20 cellular contexts compared by ENCODE assay signal in the genomic region with DNA sequence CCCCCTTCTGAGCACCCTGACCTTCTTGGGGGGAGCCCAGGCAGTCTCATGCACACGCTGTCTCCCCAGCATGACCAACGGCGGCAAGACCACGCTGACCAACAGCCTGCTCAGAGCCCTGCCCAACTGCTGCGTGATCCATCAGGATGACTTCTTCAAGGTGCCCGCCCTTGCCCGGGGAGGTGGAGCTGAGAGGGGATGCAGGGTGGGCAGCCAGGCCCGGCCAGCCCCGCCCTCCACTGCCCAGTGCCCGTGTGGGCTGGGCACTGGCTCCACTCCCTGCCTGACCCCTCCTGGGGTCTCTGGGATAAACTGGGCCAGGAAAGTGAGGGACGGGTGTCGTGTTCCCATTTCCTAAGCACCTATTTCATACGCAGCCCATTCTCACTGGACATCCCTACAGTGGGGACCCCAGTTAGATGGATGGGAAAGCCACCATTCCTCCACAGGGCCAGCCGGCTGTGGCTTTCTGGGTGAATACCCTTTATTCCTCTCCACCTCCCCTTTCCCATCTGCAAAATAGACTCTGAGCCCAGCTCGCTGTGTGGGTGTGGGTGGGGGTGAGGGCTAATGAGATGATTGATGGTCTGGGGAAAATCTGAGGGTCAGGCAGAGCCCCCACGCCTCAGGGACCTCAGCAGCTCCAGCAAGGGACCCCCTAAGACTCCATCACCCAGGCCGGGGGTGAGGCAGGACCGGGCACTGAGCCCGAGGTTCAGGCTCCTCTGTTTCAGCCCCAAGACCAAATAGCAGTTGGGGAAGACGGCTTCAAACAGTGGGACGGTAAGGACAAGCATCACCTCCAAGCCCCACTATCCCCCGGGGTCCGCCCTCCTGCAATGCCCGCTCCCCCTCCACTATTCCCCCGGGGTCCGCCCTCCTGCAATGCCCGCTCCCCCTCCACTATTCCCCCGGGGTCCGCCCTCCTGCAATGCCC. TPM values are rescaled to one million over a fixed set of nuclear protein-coding genes. Genes with fewer than 3 reads are reported as not detected.
"Had no signal": no experiment of that assay in that cellular context is flagged by ENCODE, and none has a peak within 500 bp of the region (broad histone marks: within the 10 kb centered on the region; RNA-seq: fewer than 3 reads in every experiment).

No MANE protein-coding gene starts in this region.

- H3K27me3 ChIP-seq: testis, vagina had no signal

- H3K4me3 Mint-ChIP-seq: dendritic cell treated with granulocyte-macrophage colony-stimulating factor and Interleukin-4, amounts not matched to agents 40 ng/mL and 50 ng/mL, for 4 days; naive thymus-derived CD8-positive, alpha-beta T cell; stimulated activated naive CD8-positive, alpha-beta T cell treated with anti-CD3 and anti-CD28 coated beads, Interleukin-15, Interleukin-2, amounts not matched to agents 100 ng/mL and 50 ng/mL, for 24 hours had no signal

- H3K27ac ChIP-seq: esophagus squamous epithelium, hepatocyte, testis, tibial nerve, upper lobe of right lung, vagina had no signal

- H3K9me3 Mint-ChIP-seq: dendritic cell treated with granulocyte-macrophage colony-stimulating factor and Interleukin-4, amounts not matched to agents 40 ng/mL and 50 ng/mL, for 4 days; naive thymus-derived CD8-positive, alpha-beta T cell; stimulated activated naive CD8-positive, alpha-beta T cell treated with anti-CD3 and anti-CD28 coated beads, Interleukin-15, Interleukin-2, amounts not matched to agents 100 ng/mL and 50 ng/mL, for 24 hours had no signal

- H3K27ac Mint-ChIP-seq: dendritic cell treated with granulocyte-macrophage colony-stimulating factor and Interleukin-4, amounts not matched to agents 40 ng/mL and 50 ng/mL, for 4 days; naive thymus-derived CD8-positive, alpha-beta T cell; stimulated activated naive CD8-positive, alpha-beta T cell treated with anti-CD3 and anti-CD28 coated beads, Interleukin-15, Interleukin-2, amounts not matched to agents 100 ng/mL and 50 ng/mL, for 24 hours had no signal

- H3K9me3 ChIP-seq: esophagus squamous epithelium, mucosa of descending colon, testis, upper lobe of right lung, vagina had no signal

- H3K4me1 ChIP-seq: upper lobe of right lung had no signal

- ATAC-seq: left colon; mucosa of descending colon; naive thymus-derived CD8-positive, alpha-beta T cell; right cardiac atrium; upper lobe of right lung had no signal

- H3K36me3 Mint-ChIP-seq: naive thymus-derived CD8-positive, alpha-beta T cell had no signal

- H3K4me2 ChIP-seq: hepatocyte had no signal

- DNase-seq: esophagus squamous epithelium; foreskin fibroblast; kidney; left colon; mucosa of descending colon; naive thymus-derived CD8-positive, alpha-beta T cell; small intestine; stimulated activated CD4-positive, alpha-beta T cell treated with anti-CD3 and anti-CD28 coated beads, Interleukin-12 subunit alpha, Interleukin-12 subunit beta, amount 100 ng/mL, for 4 hours; testis; upper lobe of right lung had no signal

- H3K36me3 ChIP-seq: esophagus squamous epithelium, tibial nerve, upper lobe of right lung, vagina had no signal

- H2AFZ ChIP-seq: hepatocyte had no signal

- H3K4me3 ChIP-seq: esophagus squamous epithelium, hepatocyte, mucosa of descending colon, testis, tibial nerve, upper lobe of right lung, vagina had no signal

RNA-seq across cellular contexts. Expression of a gene that starts 3.9 kb away (rescaled TPM):
- total RNA-seq: epithelial cell of proximal tubule; esophagus squamous epithelium; hepatocyte; left colon; lower leg skin; naive thymus-derived CD8-positive, alpha-beta T cell; osteocyte; tibial nerve; vagina had no signal
- polyA plus RNA-seq: naive thymus-derived CD8-positive, alpha-beta T cell; neural cell had no signal

RNA-seq across cellular contexts. Expression of a gene that starts 56.3 kb away (rescaled TPM):
- total RNA-seq: epithelial cell of proximal tubule; esophagus squamous epithelium; lower leg skin; naive thymus-derived CD8-positive, alpha-beta T cell; osteocyte; right cardiac atrium; tibial nerve; upper lobe of right lung had no signal
- polyA plus RNA-seq: hepatocyte had no signal
